In genomic region chr5:81506900-81507588, GRCh38 we compare ENCODE assay signal across 8 cellular contexts.
DNase-seq lines count a peak whose midpoint lies in the region; ATAC-seq and TF ChIP-seq lines count a peak whose summit lies in the region.

No MANE protein-coding gene starts in this region.

- H3K4me3 ChIP-seq in parathyroid adenoma (ENCODE audit: low read depth, low read length): no peak overlapping the region

- peak; percentile 97 for ATAC-seq in GM21528 (IDR thresholded peaks at IDR 0.05; ENCODE audit: low FRiP score, unreplicated experiment)

- DNase-seq in activated T-cell treated with anti-CD3 and anti-CD28 coated beads for 24 hours (ENCODE audit: low read depth) (peak; percentile 11), HPDE6-E6E7 (ENCODE audit: extremely low spot score) (peak; percentile 39), NCI-H82 (lab: John Stamatoyannopoulos, UW) (peak; percentile 83), globus pallidus (ENCODE audit: low spot score) (peak; percentile 91)
- DNase-seq in activated T-cell treated with anti-CD3 and anti-CD28 coated beads, Interleukin-2, amount 50 U/mL, for 48 hours: no peak
- peak; percentile 57 for DNase-seq in activated naive CD4-positive, alpha-beta T cell treated with anti-CD3 and anti-CD28 coated beads, Interleukin-2, amount 10 ng/mL, durations not matched to agents 7 days and 5 days

- H3K4me1 Mint-ChIP-seq in activated naive CD4-positive, alpha-beta T cell treated with anti-CD3 and anti-CD28 coated beads, Interleukin-2, amount 10 ng/mL, durations not matched to agents 7 days and 5 days: no peaks in the 10 kb centered on the region

- no peak overlapping the region for H3K27ac ChIP-seq in parathyroid adenoma

- no peaks in the 10 kb centered on the region for H3K9me3 Mint-ChIP-seq in activated naive CD4-positive, alpha-beta T cell treated with anti-CD3 and anti-CD28 coated beads, Interleukin-2, amount 10 ng/mL, durations not matched to agents 7 days and 5 days

- CTCF ChIA-PET in activated naive CD4-positive, alpha-beta T cell treated with anti-CD3 and anti-CD28 coated beads, Interleukin-2, amount 10 ng/mL, durations not matched to agents 7 days and 5 days (lab: Charles Lee): interaction anchor here (0.7 to 2.1 kb wide), 4 partner anchors 75 to 658 kb away, joined by 3 to 9 read pairs (median 3); partner anchors contain the start of gene SSBP2

- no peak overlapping the region for H2AFZ ChIP-seq in parathyroid adenoma

- H3K27me3 Mint-ChIP-seq in activated naive CD4-positive, alpha-beta T cell treated with anti-CD3 and anti-CD28 coated beads, Interleukin-2, amount 10 ng/mL, durations not matched to agents 7 days and 5 days: no peaks in the 10 kb centered on the region

- H3K4me3 Mint-ChIP-seq in activated naive CD4-positive, alpha-beta T cell treated with anti-CD3 and anti-CD28 coated beads, Interleukin-2, amount 10 ng/mL, durations not matched to agents 7 days and 5 days: no peak overlapping the region

- no peak overlapping the region for H3K9ac ChIP-seq in parathyroid adenoma

- no peak overlapping the region for H3K27ac Mint-ChIP-seq in activated naive CD4-positive, alpha-beta T cell treated with anti-CD3 and anti-CD28 coated beads, Interleukin-2, amount 10 ng/mL, durations not matched to agents 7 days and 5 days

- no peaks in the 10 kb centered on the region for H3K4me1 ChIP-seq in parathyroid adenoma

- no peaks in the 10 kb centered on the region for H3K27me3 ChIP-seq in parathyroid adenoma (ENCODE audit: control insufficient read depth, insufficient read depth, low read length)

- H3K9me3 ChIP-seq in parathyroid adenoma (ENCODE audit: control insufficient read depth, low read length): no peaks in the 10 kb centered on the region

- no peaks in the 10 kb centered on the region for H3K79me2 ChIP-seq in parathyroid adenoma

- peak; percentile 87 for TF ChIP-seq CTCF in parathyroid adenoma (IDR thresholded peaks at IDR 0.05)

- peaks cover 4% of the 10 kb centered on the region for H3K36me3 Mint-ChIP-seq in activated naive CD4-positive, alpha-beta T cell treated with anti-CD3 and anti-CD28 coated beads, Interleukin-2, amount 10 ng/mL, durations not matched to agents 7 days and 5 days

- H3K4me2 ChIP-seq in parathyroid adenoma (ENCODE audit: low read length): no peak overlapping the region

- H3K36me3 ChIP-seq in parathyroid adenoma (ENCODE audit: control insufficient read depth, insufficient read depth, low read length): no peaks in the 10 kb centered on the region

Comparison
In these comparisons a context has a peak if more than half of its experiments do, and no peak if none do; other contexts are left out.
1. DNase-seq: peak in activated T-cell treated with anti-CD3 and anti-CD28 coated beads for 24 hours (single experiment), HPDE6-E6E7 (single experiment), NCI-H82 (single experiment), activated naive CD4-positive, alpha-beta T cell treated with anti-CD3 and anti-CD28 coated beads, Interleukin-2, amount 10 ng/mL, durations not matched to agents 7 days and 5 days (single experiment) and globus pallidus (single experiment); none in activated T-cell treated with anti-CD3 and anti-CD28 coated beads, Interleukin-2, amount 50 U/mL, for 48 hours (0 of 2).